8 cellular contexts compared by ENCODE assay signal in genomic region chr17:28745777-28746473, GRCh38. TPM values are rescaled to one million over a fixed set of nuclear protein-coding genes. Genes with fewer than 3 reads are reported as not detected.
A peak's percentile ranks its signal among the peaks of the same experiment; 100 is the strongest.
DNase-seq lines count a peak whose midpoint lies in the region; ATAC-seq and TF ChIP-seq lines count a peak whose summit lies in the region.

No MANE protein-coding gene starts in this region.

- H3K4me3 ChIP-seq in thoracic aorta: peak overlapping the region; percentile 88

- peak; percentile 24 for DNase-seq in activated T-cell treated with anti-CD3 and anti-CD28 coated beads, Interleukin-2, amount 50 U/mL, for 1 hour
- no peak for DNase-seq in activated T-cell treated with anti-CD3 and anti-CD28 coated beads for 4 hours
- no peak for DNase-seq in activated naive CD8-positive, alpha-beta T cell treated with anti-CD3 and anti-CD28 coated beads, Interleukin-2, amount 50 U/mL, for 24 hours
- peak; percentile 48 to 57 for DNase-seq in left colon
- DNase-seq in thoracic aorta (ENCODE audit: low spot score): no peak
- no peak for DNase-seq in ecto neural progenitor cell (ENCODE audit: low spot score)
- DNase-seq in putamen (ENCODE audit: low spot score): no peak

- H3K9me3 ChIP-seq in thoracic aorta: no peaks in the 10 kb centered on the region

- H3K27ac Mint-ChIP-seq in activated naive CD8-positive, alpha-beta T cell treated with anti-CD3 and anti-CD28 coated beads, Interleukin-2, amount 50 U/mL, for 24 hours: peak overlapping the region; percentile 56

- H3K27ac ChIP-seq in thoracic aorta: peak overlapping the region; percentile 83 to 86

- no peak for TF ChIP-seq CTCF in thoracic aorta (IDR thresholded peaks at IDR 0.05)

- peaks cover 40% of the 10 kb centered on the region for H3K36me3 Mint-ChIP-seq in activated naive CD8-positive, alpha-beta T cell treated with anti-CD3 and anti-CD28 coated beads, Interleukin-2, amount 50 U/mL, for 24 hours (ENCODE audit: low read depth)

- no peaks in the 10 kb centered on the region for H3K27me3 ChIP-seq in thoracic aorta (replicated peaks; ENCODE audit: insufficient read depth)

- H3K36me3 ChIP-seq in thoracic aorta: peaks cover 6% of the 10 kb centered on the region

- H3K27me3 Mint-ChIP-seq in activated naive CD8-positive, alpha-beta T cell treated with anti-CD3 and anti-CD28 coated beads, Interleukin-2, amount 50 U/mL, for 24 hours: no peaks in the 10 kb centered on the region

- peaks cover 23 to 50% of the 10 kb centered on the region in 2 donors for H3K4me1 ChIP-seq in thoracic aorta (ENCODE audit: control insufficient read depth in 1 of 2, low read depth in 2 of 2)

- no peaks in the 10 kb centered on the region for H3K9me3 Mint-ChIP-seq in activated naive CD8-positive, alpha-beta T cell treated with anti-CD3 and anti-CD28 coated beads, Interleukin-2, amount 50 U/mL, for 24 hours

- intact Hi-C loops in left colon (cut with DNase I, micrococcal nuclease): no loop called here

- no peak for ATAC-seq in activated naive CD8-positive, alpha-beta T cell treated with anti-CD3 and anti-CD28 coated beads, Interleukin-2, amount 50 U/mL, for 24 hours
- ATAC-seq in left colon: peak; percentile 7
- no peak for ATAC-seq in thoracic aorta (ENCODE audit: insufficient number of reproducible peaks, low FRiP score, low read depth)
- no peak for ATAC-seq in HG02884 (IDR thresholded peaks at IDR 0.05; ENCODE audit: unreplicated experiment)

- peak overlapping the region; percentile 92 for H3K4me3 Mint-ChIP-seq in activated naive CD8-positive, alpha-beta T cell treated with anti-CD3 and anti-CD28 coated beads, Interleukin-2, amount 50 U/mL, for 24 hours

- H3K4me1 Mint-ChIP-seq in activated naive CD8-positive, alpha-beta T cell treated with anti-CD3 and anti-CD28 coated beads, Interleukin-2, amount 50 U/mL, for 24 hours: peaks cover 57% of the 10 kb centered on the region

RNA-seq across cellular contexts. Expression of gene TRAF4, which starts 2.1 kb away (rescaled TPM):
- total RNA-seq in left colon: 100 to 1,000 TPM; 116 to 136 TPM
- total RNA-seq in thoracic aorta: 10 to 100 TPM in 1 of 2 donors, 1 to 10 TPM in 1; 9.9 to 22.4 TPM

RNA-seq across cellular contexts. Expression of gene NEK8, which starts 17.3 kb away (rescaled TPM):
- total RNA-seq in left colon (1 to 10 TPM; 5.6 to 5.7 TPM), thoracic aorta (1 to 10 TPM; 1.5 to 2.2 TPM)

RNA-seq across cellular contexts. Expression of gene TLCD1, which starts 19.9 kb away (rescaled TPM):
- total RNA-seq in left colon: 10 to 100 TPM in 1 of 2 donors, 1 to 10 TPM in 1; 7.1 to 12.8 TPM
- total RNA-seq in thoracic aorta: 1 to 10 TPM in 1 of 2 donors, not detected in 1; 1.9 TPM

RNA-seq across cellular contexts. Expression of gene RPL23A, which starts 26.1 kb away (rescaled TPM):
- total RNA-seq in left colon (1,000 to 10,000 TPM; 1,131 to 1,234 TPM), thoracic aorta (100 to 1,000 TPM; 279 to 387 TPM)

RNA-seq across cellular contexts. Expression of gene RAB34, which starts 28.3 kb away (rescaled TPM):
- 10 to 100 TPM in 1 of 2 donors, 1 to 10 TPM in 1; 6.9 to 17.4 TPM for total RNA-seq in left colon
- 100 to 1,000 TPM; 288 to 381 TPM for total RNA-seq in thoracic aorta

Comparison
In these comparisons a context has a peak if more than half of its experiments do, and no peak if none do; other contexts are left out.
1. DNase-seq: peak in activated T-cell treated with anti-CD3 and anti-CD28 coated beads, Interleukin-2, amount 50 U/mL, for 1 hour (single experiment) and left colon (2 of 2); none in activated T-cell treated with anti-CD3 and anti-CD28 coated beads for 4 hours (single experiment), activated naive CD8-positive, alpha-beta T cell treated with anti-CD3 and anti-CD28 coated beads, Interleukin-2, amount 50 U/mL, for 24 hours (single experiment), thoracic aorta (single experiment), ecto neural progenitor cell (single experiment) and putamen (single experiment).
2. RNA of gene TRAF4, which starts 2.1 kb away (total RNA-seq): 116 to 136 TPM in left colon; 9.9 to 22.4 TPM in thoracic aorta; every median in the first group is over 4 times any median in the second.